Comparison of ENCODE assay signal across 8 cellular contexts in the genomic region with DNA sequence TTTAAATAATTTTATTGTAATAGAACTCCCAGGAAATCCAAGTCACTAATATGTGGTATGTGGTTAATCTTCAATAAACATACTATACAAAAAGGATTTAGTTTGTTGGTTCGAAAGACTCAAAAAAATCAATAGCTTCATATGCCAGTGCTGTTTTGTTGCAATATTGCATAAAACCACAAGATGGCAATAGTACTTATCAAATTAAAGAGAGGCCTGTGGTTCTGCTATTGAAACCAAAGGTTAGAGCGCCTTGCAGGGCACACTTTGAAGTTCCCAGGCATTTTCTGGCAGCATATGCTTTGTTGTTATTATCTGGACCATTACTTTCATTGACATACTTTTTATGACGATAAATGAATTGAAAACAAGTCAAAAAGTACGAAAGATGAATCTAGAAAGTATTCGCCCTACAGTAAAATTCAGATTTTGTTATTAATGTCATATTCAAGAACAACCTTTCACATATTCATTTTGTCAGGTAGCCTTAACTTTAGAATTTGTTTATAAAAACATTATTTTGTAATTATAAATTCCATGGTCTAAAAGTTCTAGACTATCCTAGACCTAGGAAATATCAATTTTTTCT.
DNase-seq lines count a peak whose midpoint lies in the region; ATAC-seq and TF ChIP-seq lines count a peak whose summit lies in the region.

No MANE protein-coding gene starts in this region.

- H3K36me3 ChIP-seq in PC-9 (ENCODE audit: low read depth) (no peaks in the 10 kb centered on the region), colonic mucosa (no peaks in the 10 kb centered on the region), liver (ENCODE audit: control insufficient read depth in 4 of 4, insufficient read depth in 3 of 4, low read depth in 1 of 4, low read length in 3 of 4) (no peaks in the 10 kb centered on the region), aorta (ENCODE audit: control insufficient read depth in 1 of 2, insufficient read depth in 2 of 2, low read length in 1 of 2) (no peaks in the 10 kb centered on the region)

- BruUV-seq in PC-9 (replicated peaks; lab: Mats Ljungman, UMichigan), result no TSS peak

- WGBS in liver, result 41% methylated on average over 5 of the region's 5 CpGs
- 52 to 54% methylated on average over 5 of the region's 5 CpGs for WGBS in aorta, 2 donors

- peak; percentile 89 to 92 for TF ChIP-seq RAD21 in liver (IDR thresholded peaks at IDR 0.05)

- intact Hi-C loops in PC-9 (cut with micrococcal nuclease; ENCODE audit: unreplicated experiment) (loop anchor here (1.0 kb wide), 1 partner anchor 293 kb away; no protein-coding TSS in a partner anchor), colonic mucosa (cut with DNase I) (no loop called here), aorta (cut with DNase I) (no loop called here)

- H3K4me3 ChIP-seq in PC-9, result no peak overlapping the region
- H3K4me3 ChIP-seq in colonic mucosa, result no peak overlapping the region
- no peak overlapping the region for H3K4me3 ChIP-seq in liver (ENCODE audit: low read depth in 1 of 3, low read length in 3 of 3)
- H3K4me3 ChIP-seq in aorta (ENCODE audit: low read length in 2 of 2), result no peak overlapping the region

- H2AFZ ChIP-seq in PC-9, result no peak overlapping the region

- H4K20me1 ChIP-seq in PC-9 (ENCODE audit: insufficient read depth), result no peaks in the 10 kb centered on the region

- H3K27ac ChIP-seq in PC-9, result no peak overlapping the region
- no peak overlapping the region for H3K27ac ChIP-seq in colonic mucosa
- no peak overlapping the region for H3K27ac ChIP-seq in liver (ENCODE audit: low read depth in 1 of 2, low read length in 2 of 2)
- H3K27ac ChIP-seq in aorta (ENCODE audit: low read depth in 1 of 2, low read length in 2 of 2), result no peak overlapping the region

- no peaks in the 10 kb centered on the region for H3K27me3 ChIP-seq in PC-9 (ENCODE audit: insufficient read depth, low read depth)
- no peaks in the 10 kb centered on the region for H3K27me3 ChIP-seq in colonic mucosa
- no peaks in the 10 kb centered on the region for H3K27me3 ChIP-seq in liver (ENCODE audit: control insufficient read depth in 4 of 4, insufficient read depth in 4 of 4, low read length in 3 of 4)
- no peaks in the 10 kb centered on the region for H3K27me3 ChIP-seq in aorta (ENCODE audit: control insufficient read depth in 1 of 2, insufficient read depth in 2 of 2, low read length in 1 of 2)

- CTCF ChIA-PET in PC-9 (lab: Charles Lee), result interaction anchor here (0.8 to 1.4 kb wide), 2 partner anchors 12 to 315 kb away, joined by 3 to 5 read pairs; no protein-coding TSS in a partner anchor

- peak; percentile 70 for ATAC-seq in aorta (ENCODE audit: low FRiP score)

- DNase-seq in activated gamma-delta T cell treated with Interleukin-2 at 50 U/mL for 16 hours, result peak; percentile 4
- no peak for DNase-seq in activated gamma-delta T cell (lab: John Stamatoyannopoulos, UW)
- DNase-seq in H4 (ENCODE audit: low spot score), result peak; percentile 74
- DNase-seq in M059J (ENCODE audit: low read depth), result peak; percentile 57
- DNase-seq in PC-9, result peak; percentile 5 to 66
- no peak for DNase-seq in colonic mucosa
- DNase-seq in aorta, result no peak

- H3K79me2 ChIP-seq in PC-9 (ENCODE audit: low read depth), result no peaks in the 10 kb centered on the region

- H3K9me3 ChIP-seq in PC-9 (ENCODE audit: insufficient read depth, low read depth) (no peaks in the 10 kb centered on the region), colonic mucosa (no peaks in the 10 kb centered on the region), liver (ENCODE audit: control insufficient read depth in 4 of 4, low read length in 3 of 4) (no peaks in the 10 kb centered on the region), aorta (ENCODE audit: control insufficient read depth, low read length) (no peaks in the 10 kb centered on the region)

- TF ChIP-seq CTCF in PC-9 (conservative IDR thresholded peaks at IDR 0.05) (peak; percentile 78), colonic mucosa (IDR thresholded peaks at IDR 0.05) (peak; percentile 57), liver (IDR thresholded peaks at IDR 0.05; ENCODE audit: low read depth, low read length, missing input control) (peak; percentile 76)

- no peaks in the 10 kb centered on the region for H3K9me2 ChIP-seq in PC-9 (ENCODE audit: insufficient read depth)

- POLR2A ChIA-PET in PC-9 (lab: Charles Lee; ENCODE audit: unreplicated experiment), result interaction anchor here (0.6 kb wide), 1 partner anchor 854 kb away, joined by 5 read pairs; the partner anchor contains the start of gene GLRX

- no peaks in the 10 kb centered on the region for H3F3A ChIP-seq in PC-9 (ENCODE audit: insufficient read depth, low read depth)

- no peak overlapping the region for H3K4me2 ChIP-seq in PC-9

- H3K4me1 ChIP-seq in PC-9 (replicated peaks; ENCODE audit: insufficient read depth) (no peaks in the 10 kb centered on the region), colonic mucosa (no peaks in the 10 kb centered on the region), liver (ENCODE audit: control insufficient read depth in 4 of 4, insufficient read depth in 4 of 4, low read length in 3 of 4) (peaks cover 0 to 2% (median 0%) of the 10 kb centered on the region in 4 donors), aorta (ENCODE audit: control insufficient read depth in 1 of 2, insufficient read depth in 2 of 2, low read length in 2 of 2) (no peaks in the 10 kb centered on the region)

- H3K9ac ChIP-seq in colonic mucosa (ENCODE audit: low read depth in 2 of 2, low read length in 2 of 2), result no peak overlapping the region
- H3K9ac ChIP-seq in liver (ENCODE audit: low read depth in 1 of 2, low read length in 2 of 2), result no peak overlapping the region

TF ChIP-seq in liver, 16 proteins besides CTCF, POLR2A, EP300 and RAD21:
- peak; percentile 4 to 42 for TF ChIP-seq HNF4A (conservative IDR thresholded peaks at IDR 0.05)
- TF ChIP-seq ATF3 (IDR thresholded peaks at IDR 0.05), result no peak
- peak; percentile 18 to 36 for TF ChIP-seq RXRA (IDR thresholded peaks at IDR 0.05)
- TF ChIP-seq ZBTB33 (IDR thresholded peaks at IDR 0.05), result no peak

Comparison
In these comparisons a context has a peak if more than half of its experiments do, and no peak if none do; other contexts are left out.
1. DNase-seq: peak in activated gamma-delta T cell treated with Interleukin-2 at 50 U/mL for 16 hours (single experiment), H4 (single experiment), M059J (single experiment) and PC-9 (2 of 2); none in activated gamma-delta T cell (single experiment), colonic mucosa (single experiment) and aorta (0 of 2).
2. Peak in every context shown above with its lines, with median percentiles within 50 percentile points of each other: CTCF ChIP-seq.